Comparison of ENCODE assay signal across 15 cellular contexts in genomic region chr18:29248856-29249255, GRCh38.
DNase-seq lines count a peak whose midpoint lies in the region; ATAC-seq lines count a peak whose summit lies in the region.
"Had no signal": no experiment of that assay in that cellular context is flagged by ENCODE, and none has a peak within 500 bp of the region (broad histone marks: within the 10 kb centered on the region; RNA-seq: fewer than 3 reads in every experiment).

No MANE protein-coding gene starts in this region.

- H3K27me3 ChIP-seq in HAP-1 (ENCODE audit: low read depth), result no peaks in the 10 kb centered on the region

- in situ Hi-C loops in HAP-1 (cut with MboI; ENCODE audit: low sequenced_read_pairs), result no loop called here

- H3K4me3 ChIP-seq in HAP-1, result no peak overlapping the region

- peaks cover 47% of the 10 kb centered on the region for H3K4me1 ChIP-seq in HAP-1

- no peaks in the 10 kb centered on the region for H3K9me3 ChIP-seq in HAP-1
- H3K9me3 ChIP-seq: SK-N-SH had no signal

- no peaks in the 10 kb centered on the region for H3K36me3 ChIP-seq in HAP-1 (replicated peaks)

- DNase-seq in HAP-1 (ENCODE audit: low spot score in 2 of 2) (peak; percentile 68 to 98), NCI-H2227 (lab: John Stamatoyannopoulos, UW; ENCODE audit: unreplicated experiment) (peak; percentile 61), inferior parietal cortex (ENCODE audit: extremely low spot score) (peak; percentile 27), superior temporal gyrus (ENCODE audit: extremely low spot score) (peak; percentile 49), RKO (ENCODE audit: low spot score) (no peak), NCI-H2171 (lab: John Stamatoyannopoulos, UW) (no peak)
- DNase-seq: CD8-positive, alpha-beta T cell; DMS 273 treated with DMSO at 0.1 percent for 48 hours; IMR-90; Kasumi-1; NCI-H1436; NCI-H526; SK-N-SH had no signal

- ATAC-seq in HG02870 (IDR thresholded peaks at IDR 0.05; ENCODE audit: unreplicated experiment), result no peak
- ATAC-seq: CD8-positive, alpha-beta T cell; Right ventricle myocardium inferior had no signal

Comparison
In these comparisons a context has a peak if more than half of its experiments do, and no peak if none do; other contexts are left out.
1. DNase-seq: peak in HAP-1 (2 of 2), NCI-H2227 (single experiment), inferior parietal cortex (single experiment) and superior temporal gyrus (single experiment); none in RKO (single experiment) and NCI-H2171 (single experiment).